1 cellular context compared by ENCODE assay signal in the genomic region with DNA sequence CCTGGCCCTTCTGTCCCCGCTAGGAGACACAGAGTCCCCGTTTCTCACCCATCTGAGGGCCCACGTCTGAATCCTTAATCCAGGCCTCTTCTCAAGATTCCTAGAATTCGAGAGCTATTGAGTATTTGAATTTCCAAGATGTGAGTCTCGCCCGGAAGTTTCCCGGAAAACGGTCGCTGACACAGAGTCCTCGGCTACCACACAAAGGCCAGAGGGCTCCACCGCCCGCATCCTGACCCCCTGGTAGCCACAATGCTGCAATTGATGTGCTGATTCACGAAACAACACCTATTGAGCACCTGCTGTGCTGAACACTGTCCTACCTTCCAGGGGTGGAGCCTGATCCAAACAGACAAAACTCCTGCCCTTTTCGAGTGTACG.
TF ChIP-seq lines count a peak whose summit lies in the region.

No MANE protein-coding gene starts in this region.

TF ChIP-seq in K562, 482 proteins besides CTCF, POLR2A, EP300 and RAD21:
- TF ChIP-seq, protein P1, sequence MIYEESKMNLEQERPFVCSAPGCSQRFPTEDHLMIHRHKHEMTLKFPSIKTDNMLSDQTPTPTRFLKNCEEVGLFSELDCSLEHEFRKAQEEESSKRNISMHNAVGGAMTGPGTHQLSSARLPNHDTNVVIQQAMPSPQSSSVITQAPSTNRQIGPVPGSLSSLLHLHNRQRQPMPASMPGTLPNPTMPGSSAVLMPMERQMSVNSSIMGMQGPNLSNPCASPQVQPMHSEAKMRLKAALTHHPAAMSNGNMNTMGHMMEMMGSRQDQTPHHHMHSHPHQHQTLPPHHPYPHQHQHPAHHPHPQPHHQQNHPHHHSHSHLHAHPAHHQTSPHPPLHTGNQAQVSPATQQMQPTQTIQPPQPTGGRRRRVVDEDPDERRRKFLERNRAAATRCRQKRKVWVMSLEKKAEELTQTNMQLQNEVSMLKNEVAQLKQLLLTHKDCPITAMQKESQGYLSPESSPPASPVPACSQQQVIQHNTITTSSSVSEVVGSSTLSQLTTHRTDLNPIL (CRISPR knock-in tag; IDR thresholded peaks at IDR 0.05), result no peak
- TF ChIP-seq LCOR (CRISPR knock-in tag; IDR thresholded peaks at IDR 0.05), result no peak
- no peak for TF ChIP-seq ZNF551 (CRISPR knock-in tag; IDR thresholded peaks at IDR 0.05)
- TF ChIP-seq KLF6 (CRISPR knock-in tag; IDR thresholded peaks at IDR 0.05; ENCODE audit: borderline replicate concordance), result no peak
- no peak for TF ChIP-seq XRCC3 (IDR thresholded peaks at IDR 0.05)
- TF ChIP-seq, protein P2, sequence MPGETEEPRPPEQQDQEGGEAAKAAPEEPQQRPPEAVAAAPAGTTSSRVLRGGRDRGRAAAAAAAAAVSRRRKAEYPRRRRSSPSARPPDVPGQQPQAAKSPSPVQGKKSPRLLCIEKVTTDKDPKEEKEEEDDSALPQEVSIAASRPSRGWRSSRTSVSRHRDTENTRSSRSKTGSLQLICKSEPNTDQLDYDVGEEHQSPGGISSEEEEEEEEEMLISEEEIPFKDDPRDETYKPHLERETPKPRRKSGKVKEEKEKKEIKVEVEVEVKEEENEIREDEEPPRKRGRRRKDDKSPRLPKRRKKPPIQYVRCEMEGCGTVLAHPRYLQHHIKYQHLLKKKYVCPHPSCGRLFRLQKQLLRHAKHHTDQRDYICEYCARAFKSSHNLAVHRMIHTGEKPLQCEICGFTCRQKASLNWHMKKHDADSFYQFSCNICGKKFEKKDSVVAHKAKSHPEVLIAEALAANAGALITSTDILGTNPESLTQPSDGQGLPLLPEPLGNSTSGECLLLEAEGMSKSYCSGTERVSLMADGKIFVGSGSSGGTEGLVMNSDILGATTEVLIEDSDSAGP (CRISPR knock-in tag; IDR thresholded peaks at IDR 0.05), result no peak
- TF ChIP-seq GATAD2B (IDR thresholded peaks at IDR 0.05; ENCODE audit: borderline replicate concordance), result no peak
- no peak for TF ChIP-seq BRF1 (IDR thresholded peaks at IDR 0.05; ENCODE audit: borderline replicate concordance, extremely low read depth, insufficient read length)
- no peak for TF ChIP-seq SAP30 (IDR thresholded peaks at IDR 0.05; ENCODE audit: borderline replicate concordance, insufficient read depth, low read depth, low read length, poor library complexity, severe bottlenecking)
- no peak for TF ChIP-seq ZNF384 (IDR thresholded peaks at IDR 0.05; ENCODE audit: low read depth, low read length)
- TF ChIP-seq MIER1 (IDR thresholded peaks at IDR 0.05; ENCODE audit: low read depth), result no peak
- TF ChIP-seq ZNF239 (CRISPR knock-in tag; IDR thresholded peaks at IDR 0.05), result no peak
- no peak for TF ChIP-seq HEY1 (CRISPR knock-in tag; IDR thresholded peaks at IDR 0.05; ENCODE audit: borderline replicate concordance)
- TF ChIP-seq, protein P3, sequence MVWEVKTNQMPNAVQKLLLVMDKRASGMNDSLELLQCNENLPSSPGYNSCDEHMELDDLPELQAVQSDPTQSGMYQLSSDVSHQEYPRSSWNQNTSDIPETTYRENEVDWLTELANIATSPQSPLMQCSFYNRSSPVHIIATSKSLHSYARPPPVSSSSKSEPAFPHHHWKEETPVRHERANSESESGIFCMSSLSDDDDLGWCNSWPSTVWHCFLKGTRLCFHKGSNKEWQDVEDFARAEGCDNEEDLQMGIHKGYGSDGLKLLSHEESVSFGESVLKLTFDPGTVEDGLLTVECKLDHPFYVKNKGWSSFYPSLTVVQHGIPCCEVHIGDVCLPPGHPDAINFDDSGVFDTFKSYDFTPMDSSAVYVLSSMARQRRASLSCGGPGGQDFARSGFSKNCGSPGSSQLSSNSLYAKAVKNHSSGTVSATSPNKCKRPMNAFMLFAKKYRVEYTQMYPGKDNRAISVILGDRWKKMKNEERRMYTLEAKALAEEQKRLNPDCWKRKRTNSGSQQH (CRISPR knock-in tag; IDR thresholded peaks at IDR 0.05), result no peak
- TF ChIP-seq, protein P4, sequence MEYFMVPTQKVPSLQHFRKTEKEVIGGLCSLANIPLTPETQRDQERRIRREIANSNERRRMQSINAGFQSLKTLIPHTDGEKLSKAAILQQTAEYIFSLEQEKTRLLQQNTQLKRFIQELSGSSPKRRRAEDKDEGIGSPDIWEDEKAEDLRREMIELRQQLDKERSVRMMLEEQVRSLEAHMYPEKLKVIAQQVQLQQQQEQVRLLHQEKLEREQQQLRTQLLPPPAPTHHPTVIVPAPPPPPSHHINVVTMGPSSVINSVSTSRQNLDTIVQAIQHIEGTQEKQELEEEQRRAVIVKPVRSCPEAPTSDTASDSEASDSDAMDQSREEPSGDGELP (CRISPR knock-in tag; IDR thresholded peaks at IDR 0.05; ENCODE audit: borderline replicate concordance), result no peak
- TF ChIP-seq, protein P5, sequence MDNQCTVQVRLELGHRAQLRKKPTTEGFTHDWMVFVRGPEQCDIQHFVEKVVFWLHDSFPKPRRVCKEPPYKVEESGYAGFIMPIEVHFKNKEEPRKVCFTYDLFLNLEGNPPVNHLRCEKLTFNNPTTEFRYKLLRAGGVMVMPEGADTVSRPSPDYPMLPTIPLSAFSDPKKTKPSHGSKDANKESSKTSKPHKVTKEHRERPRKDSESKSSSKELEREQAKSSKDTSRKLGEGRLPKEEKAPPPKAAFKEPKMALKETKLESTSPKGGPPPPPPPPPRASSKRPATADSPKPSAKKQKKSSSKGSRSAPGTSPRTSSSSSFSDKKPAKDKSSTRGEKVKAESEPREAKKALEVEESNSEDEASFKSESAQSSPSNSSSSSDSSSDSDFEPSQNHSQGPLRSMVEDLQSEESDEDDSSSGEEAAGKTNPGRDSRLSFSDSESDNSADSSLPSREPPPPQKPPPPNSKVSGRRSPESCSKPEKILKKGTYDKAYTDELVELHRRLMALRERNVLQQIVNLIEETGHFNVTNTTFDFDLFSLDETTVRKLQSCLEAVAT (IDR thresholded peaks at IDR 0.05), result no peak
TF ChIP-seq in K562: peak in this region for 0.
